In the genomic region with DNA sequence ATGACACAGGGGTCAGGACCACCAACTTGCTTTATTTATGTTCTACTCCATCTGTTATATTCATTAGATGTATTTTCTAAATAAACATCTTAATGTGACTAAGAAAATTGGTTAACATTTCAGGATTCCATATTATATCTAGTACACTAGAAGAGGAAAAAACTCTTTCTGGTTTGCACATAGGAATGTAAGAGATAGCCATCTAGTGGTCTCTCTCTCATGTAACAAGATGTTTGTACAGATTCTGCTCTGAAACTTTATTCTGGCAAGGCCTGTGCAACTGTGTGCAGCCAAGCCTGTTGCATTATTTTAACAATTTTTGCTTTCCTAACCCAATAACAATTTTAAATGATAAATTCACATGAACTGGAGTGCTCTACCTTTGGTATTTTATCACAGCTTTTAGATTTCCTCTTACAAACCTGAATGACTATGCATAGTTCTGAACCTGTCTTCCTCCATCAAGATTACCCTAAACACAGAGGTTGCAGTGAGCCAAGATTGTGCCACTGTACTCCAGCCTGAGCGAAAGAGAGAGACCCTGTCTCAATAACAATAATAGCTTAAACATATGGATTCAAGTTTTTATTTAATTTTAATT, we compare ENCODE assay signal across 8 cellular contexts.
DNase-seq lines count a peak whose midpoint lies in the region; ATAC-seq and TF ChIP-seq lines count a peak whose summit lies in the region.

No MANE protein-coding gene starts in this region.

- DNase-seq in A172 (ENCODE audit: low spot score) (peak; percentile 52), GM13976 (ENCODE audit: low spot score) (no peak), cerebellar cortex (ENCODE audit: low spot score) (peak; percentile 57), mesothelial cell of epicardium (ENCODE audit: low spot score in 2 of 2, unreplicated experiment in 2 of 2) (no peak), body of pancreas (no peak)
- DNase-seq in stimulated activated CD4-positive, alpha-beta T cell treated with anti-CD3 and anti-CD28 coated beads, Interleukin-4, amount 100 ng/mL, for 4 hours = no peak

- no peaks in the 10 kb centered on the region for H3K9me3 Mint-ChIP-seq in mesothelial cell of epicardium

- no peak overlapping the region for H3K27ac Mint-ChIP-seq in mesothelial cell of epicardium

- no peak for ATAC-seq in body of pancreas
- no peak for ATAC-seq in HG02759 (IDR thresholded peaks at IDR 0.05; ENCODE audit: unreplicated experiment)

- no peak overlapping the region for H3K4me3 Mint-ChIP-seq in mesothelial cell of epicardium

- no peaks in the 10 kb centered on the region for H3K27me3 ChIP-seq in body of pancreas

- peaks cover 4% of the 10 kb centered on the region for H3K36me3 Mint-ChIP-seq in mesothelial cell of epicardium

- H3K4me1 Mint-ChIP-seq in mesothelial cell of epicardium = no peaks in the 10 kb centered on the region

- no peaks in the 10 kb centered on the region for H3K4me1 ChIP-seq in body of pancreas

- H3K27me3 Mint-ChIP-seq in mesothelial cell of epicardium (ENCODE audit: low read depth) = no peaks in the 10 kb centered on the region

- TF ChIP-seq CTCF in GM13976 (IDR thresholded peaks at IDR 0.05; ENCODE audit: borderline replicate concordance, control extremely low read depth, extremely low read depth, insufficient read depth, missing control alignments) (peak; percentile 43), LNCAP (IDR thresholded peaks at IDR 0.05) (peak; percentile 50), mesothelial cell of epicardium (IDR thresholded peaks at IDR 0.05; ENCODE audit: unreplicated experiment) (peak; percentile 16), body of pancreas (IDR thresholded peaks at IDR 0.05) (peak in 3 of 7 experiments; percentile 16 to 30 (median 25))

- no peaks in the 10 kb centered on the region for H3K36me3 ChIP-seq in body of pancreas (replicated peaks in 1 of 2; ENCODE audit: insufficient read depth in 1 of 2, low read depth in 2 of 2)

- in situ Hi-C loops in GM13976 (cut with MboI; ENCODE audit: low sequenced_read_pairs, unreplicated experiment) = loop anchor here (10.0 kb wide), 1 partner anchor 187 kb away; no protein-coding TSS in a partner anchor

- intact Hi-C loops in body of pancreas (cut with DNase I) = no loop called here

- no peak overlapping the region for H3K27ac ChIP-seq in body of pancreas

- WGBS in body of pancreas, 2 donors = 74 to 100% methylated on average over 1 of the region's 1 CpG

- H3K9me3 ChIP-seq in body of pancreas = no peaks in the 10 kb centered on the region

- no peak for TF ChIP-seq POLR2A in body of pancreas (IDR thresholded peaks at IDR 0.05)

- no peak overlapping the region for H3K4me3 ChIP-seq in body of pancreas

Comparison
In these comparisons a context has a peak if more than half of its experiments do, and no peak if none do; other contexts are left out.
1. DNase-seq: peak in A172 (single experiment) and cerebellar cortex (single experiment); none in GM13976 (single experiment), mesothelial cell of epicardium (0 of 2), stimulated activated CD4-positive, alpha-beta T cell treated with anti-CD3 and anti-CD28 coated beads, Interleukin-4, amount 100 ng/mL, for 4 hours (0 of 2) and body of pancreas (0 of 4).